1 cellular context compared by ENCODE assay signal in the genomic region with DNA sequence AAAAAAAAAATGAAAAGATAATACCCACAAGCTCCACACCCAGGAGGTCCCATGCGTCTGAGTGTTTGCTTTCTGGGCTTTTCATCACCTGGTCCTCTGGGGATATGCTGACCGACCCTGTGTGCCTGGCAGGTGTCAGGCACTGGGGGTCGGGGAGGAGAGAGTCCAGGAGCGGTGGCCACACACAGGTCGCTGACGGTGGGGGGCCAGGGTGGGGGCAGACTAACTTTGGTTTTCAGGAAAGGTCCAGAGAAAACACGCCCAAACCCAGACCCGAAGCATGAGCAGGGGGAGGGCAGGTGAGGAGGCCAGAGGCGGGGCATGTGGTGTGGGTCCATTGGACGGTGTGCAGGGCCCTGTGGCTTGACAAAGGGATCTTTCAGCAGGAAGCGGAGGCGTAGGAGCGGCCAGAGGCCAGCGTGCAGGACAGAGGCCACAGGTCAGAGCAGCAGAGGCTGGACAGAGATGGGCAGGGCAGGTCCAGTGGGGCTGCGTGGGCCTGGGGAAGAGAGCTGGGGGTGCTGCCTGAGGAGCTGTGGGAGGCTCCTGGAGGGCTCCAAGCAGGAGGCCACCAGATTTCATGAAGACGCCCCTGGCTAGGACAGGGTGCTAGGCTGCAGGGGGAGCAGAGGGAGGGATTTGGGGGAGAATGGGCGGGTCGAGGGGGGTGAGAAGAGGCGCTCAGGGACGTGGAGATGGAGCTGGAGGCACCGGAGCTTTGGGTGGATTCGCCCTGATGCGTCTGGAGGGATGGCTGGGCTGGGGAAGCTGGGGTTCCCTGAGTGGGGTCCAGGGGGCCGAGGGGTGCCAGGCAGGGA.
TF ChIP-seq lines count a peak whose summit lies in the region.

No MANE protein-coding gene starts in this region.

TF ChIP-seq in HepG2, 621 proteins besides CTCF, POLR2A, EP300 and RAD21 (continued from another document and continues in another):
- TF ChIP-seq, protein P1, sequence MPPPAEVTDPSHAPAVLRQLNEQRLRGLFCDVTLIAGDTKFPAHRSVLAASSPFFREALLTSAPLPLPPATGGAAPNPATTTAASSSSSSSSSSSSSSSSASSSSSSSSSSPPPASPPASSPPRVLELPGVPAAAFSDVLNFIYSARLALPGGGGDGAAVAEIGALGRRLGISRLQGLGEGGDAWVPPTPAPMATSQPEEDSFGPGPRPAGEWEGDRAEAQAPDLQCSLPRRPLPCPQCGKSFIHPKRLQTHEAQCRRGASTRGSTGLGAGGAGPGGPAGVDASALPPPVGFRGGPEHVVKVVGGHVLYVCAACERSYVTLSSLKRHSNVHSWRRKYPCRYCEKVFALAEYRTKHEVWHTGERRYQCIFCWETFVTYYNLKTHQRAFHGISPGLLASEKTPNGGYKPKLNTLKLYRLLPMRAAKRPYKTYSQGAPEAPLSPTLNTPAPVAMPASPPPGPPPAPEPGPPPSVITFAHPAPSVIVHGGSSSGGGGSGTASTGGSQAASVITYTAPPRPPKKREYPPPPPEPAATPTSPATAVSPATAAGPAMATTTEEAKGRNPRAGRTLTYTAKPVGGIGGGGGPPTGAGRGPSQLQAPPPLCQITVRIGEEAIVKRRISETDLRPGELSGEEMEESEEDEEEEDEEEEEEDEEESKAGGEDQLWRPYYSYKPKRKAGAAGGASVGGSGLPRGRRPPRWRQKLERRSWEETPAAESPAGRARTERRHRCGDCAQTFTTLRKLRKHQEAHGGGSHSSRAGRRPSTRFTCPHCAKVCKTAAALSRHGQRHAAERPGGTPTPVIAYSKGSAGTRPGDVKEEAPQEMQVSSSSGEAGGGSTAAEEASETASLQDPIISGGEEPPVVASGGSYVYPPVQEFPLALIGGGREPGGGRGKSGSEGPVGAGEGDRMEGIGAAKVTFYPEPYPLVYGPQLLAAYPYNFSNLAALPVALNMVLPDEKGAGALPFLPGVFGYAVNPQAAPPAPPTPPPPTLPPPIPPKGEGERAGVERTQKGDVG (CRISPR knock-in tag; IDR thresholded peaks at IDR 0.05; ENCODE audit: borderline replicate concordance): peak; percentile 63; the same call in 1 of the 2 replicates
- peak; percentile 26; the same call in 1 of the 2 replicates for TF ChIP-seq NCOA2 (CRISPR knock-in tag; IDR thresholded peaks at IDR 0.05)
- TF ChIP-seq, protein P2, sequence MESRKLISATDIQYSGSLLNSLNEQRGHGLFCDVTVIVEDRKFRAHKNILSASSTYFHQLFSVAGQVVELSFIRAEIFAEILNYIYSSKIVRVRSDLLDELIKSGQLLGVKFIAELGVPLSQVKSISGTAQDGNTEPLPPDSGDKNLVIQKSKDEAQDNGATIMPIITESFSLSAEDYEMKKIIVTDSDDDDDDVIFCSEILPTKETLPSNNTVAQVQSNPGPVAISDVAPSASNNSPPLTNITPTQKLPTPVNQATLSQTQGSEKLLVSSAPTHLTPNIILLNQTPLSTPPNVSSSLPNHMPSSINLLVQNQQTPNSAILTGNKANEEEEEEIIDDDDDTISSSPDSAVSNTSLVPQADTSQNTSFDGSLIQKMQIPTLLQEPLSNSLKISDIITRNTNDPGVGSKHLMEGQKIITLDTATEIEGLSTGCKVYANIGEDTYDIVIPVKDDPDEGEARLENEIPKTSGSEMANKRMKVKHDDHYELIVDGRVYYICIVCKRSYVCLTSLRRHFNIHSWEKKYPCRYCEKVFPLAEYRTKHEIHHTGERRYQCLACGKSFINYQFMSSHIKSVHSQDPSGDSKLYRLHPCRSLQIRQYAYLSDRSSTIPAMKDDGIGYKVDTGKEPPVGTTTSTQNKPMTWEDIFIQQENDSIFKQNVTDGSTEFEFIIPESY (CRISPR knock-in tag; IDR thresholded peaks at IDR 0.05): no peak
- TF ChIP-seq PHF8 (CRISPR knock-in tag; IDR thresholded peaks at IDR 0.05): peak; percentile 38; the same call in 1 of the 2 replicates
- TF ChIP-seq ZNF446 (CRISPR knock-in tag; IDR thresholded peaks at IDR 0.05): 0 out of 2 replicates have a peak, but pooled peaks have one; percentile 42
- 0 out of 2 replicates have a peak, but pooled peaks have one; percentile 26 for TF ChIP-seq ZNF546 (CRISPR knock-in tag; conservative IDR thresholded peaks at IDR 0.05)
- TF ChIP-seq ZNF235 (CRISPR knock-in tag; IDR thresholded peaks at IDR 0.05; ENCODE audit: borderline replicate concordance): no peak
- TF ChIP-seq ZC3H13 (CRISPR knock-in tag; IDR thresholded peaks at IDR 0.05): no peak; the same call in 1 of the 2 replicates
- TF ChIP-seq POGZ (CRISPR knock-in tag; IDR thresholded peaks at IDR 0.05): 0 out of 2 replicates have a peak, but pooled peaks have one; percentile 26
- peak; percentile 17 for TF ChIP-seq SKI (IDR thresholded peaks at IDR 0.05; ENCODE audit: partially characterized antibody)
- no peak for TF ChIP-seq IKZF1 (IDR thresholded peaks at IDR 0.05)
- TF ChIP-seq KAT7 (CRISPR knock-in tag; IDR thresholded peaks at IDR 0.05; ENCODE audit: borderline replicate concordance): no peak; the same call in 1 of the 2 replicates
- TF ChIP-seq ZNF44 (CRISPR knock-in tag; IDR thresholded peaks at IDR 0.05): peak; percentile 59
- TF ChIP-seq KDM5A (IDR thresholded peaks at IDR 0.05; ENCODE audit: borderline replicate concordance, low read length): no peak
- TF ChIP-seq MLLT10 (CRISPR knock-in tag; IDR thresholded peaks at IDR 0.05): no peak
- TF ChIP-seq, protein P3, sequence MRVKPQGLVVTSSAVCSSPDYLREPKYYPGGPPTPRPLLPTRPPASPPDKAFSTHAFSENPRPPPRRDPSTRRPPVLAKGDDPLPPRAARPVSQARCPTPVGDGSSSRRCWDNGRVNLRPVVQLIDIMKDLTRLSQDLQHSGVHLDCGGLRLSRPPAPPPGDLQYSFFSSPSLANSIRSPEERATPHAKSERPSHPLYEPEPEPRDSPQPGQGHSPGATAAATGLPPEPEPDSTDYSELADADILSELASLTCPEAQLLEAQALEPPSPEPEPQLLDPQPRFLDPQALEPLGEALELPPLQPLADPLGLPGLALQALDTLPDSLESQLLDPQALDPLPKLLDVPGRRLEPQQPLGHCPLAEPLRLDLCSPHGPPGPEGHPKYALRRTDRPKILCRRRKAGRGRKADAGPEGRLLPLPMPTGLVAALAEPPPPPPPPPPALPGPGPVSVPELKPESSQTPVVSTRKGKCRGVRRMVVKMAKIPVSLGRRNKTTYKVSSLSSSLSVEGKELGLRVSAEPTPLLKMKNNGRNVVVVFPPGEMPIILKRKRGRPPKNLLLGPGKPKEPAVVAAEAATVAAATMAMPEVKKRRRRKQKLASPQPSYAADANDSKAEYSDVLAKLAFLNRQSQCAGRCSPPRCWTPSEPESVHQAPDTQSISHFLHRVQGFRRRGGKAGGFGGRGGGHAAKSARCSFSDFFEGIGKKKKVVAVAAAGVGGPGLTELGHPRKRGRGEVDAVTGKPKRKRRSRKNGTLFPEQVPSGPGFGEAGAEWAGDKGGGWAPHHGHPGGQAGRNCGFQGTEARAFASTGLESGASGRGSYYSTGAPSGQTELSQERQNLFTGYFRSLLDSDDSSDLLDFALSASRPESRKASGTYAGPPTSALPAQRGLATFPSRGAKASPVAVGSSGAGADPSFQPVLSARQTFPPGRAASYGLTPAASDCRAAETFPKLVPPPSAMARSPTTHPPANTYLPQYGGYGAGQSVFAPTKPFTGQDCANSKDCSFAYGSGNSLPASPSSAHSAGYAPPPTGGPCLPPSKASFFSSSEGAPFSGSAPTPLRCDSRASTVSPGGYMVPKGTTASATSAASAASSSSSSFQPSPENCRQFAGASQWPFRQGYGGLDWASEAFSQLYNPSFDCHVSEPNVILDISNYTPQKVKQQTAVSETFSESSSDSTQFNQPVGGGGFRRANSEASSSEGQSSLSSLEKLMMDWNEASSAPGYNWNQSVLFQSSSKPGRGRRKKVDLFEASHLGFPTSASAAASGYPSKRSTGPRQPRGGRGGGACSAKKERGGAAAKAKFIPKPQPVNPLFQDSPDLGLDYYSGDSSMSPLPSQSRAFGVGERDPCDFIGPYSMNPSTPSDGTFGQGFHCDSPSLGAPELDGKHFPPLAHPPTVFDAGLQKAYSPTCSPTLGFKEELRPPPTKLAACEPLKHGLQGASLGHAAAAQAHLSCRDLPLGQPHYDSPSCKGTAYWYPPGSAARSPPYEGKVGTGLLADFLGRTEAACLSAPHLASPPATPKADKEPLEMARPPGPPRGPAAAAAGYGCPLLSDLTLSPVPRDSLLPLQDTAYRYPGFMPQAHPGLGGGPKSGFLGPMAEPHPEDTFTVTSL (CRISPR knock-in tag; IDR thresholded peaks at IDR 0.05; ENCODE audit: borderline replicate concordance): no peak
- TF ChIP-seq PHF21A (CRISPR knock-in tag; IDR thresholded peaks at IDR 0.05): peak; percentile 89
- TF ChIP-seq ZKSCAN8 (CRISPR knock-in tag; IDR thresholded peaks at IDR 0.05; ENCODE audit: borderline replicate concordance): no peak
- TF ChIP-seq ZNF326 (CRISPR knock-in tag; IDR thresholded peaks at IDR 0.05; ENCODE audit: borderline replicate concordance): no peak
- 0 out of 2 replicates have a peak, but pooled peaks have one; percentile 53 for TF ChIP-seq PAWR (CRISPR knock-in tag; IDR thresholded peaks at IDR 0.05; ENCODE audit: borderline replicate concordance)
- TF ChIP-seq ZNF607 (CRISPR knock-in tag; IDR thresholded peaks at IDR 0.05; ENCODE audit: borderline replicate concordance): 0 out of 2 replicates have a peak, but pooled peaks have one; percentile 46
- TF ChIP-seq NONO (IDR thresholded peaks at IDR 0.05): no peak
- TF ChIP-seq NONO (CRISPR knock-in tag; conservative IDR thresholded peaks at IDR 0.05): peak; percentile 77; the same call in 1 of the 2 replicates
- TF ChIP-seq, protein P4, sequence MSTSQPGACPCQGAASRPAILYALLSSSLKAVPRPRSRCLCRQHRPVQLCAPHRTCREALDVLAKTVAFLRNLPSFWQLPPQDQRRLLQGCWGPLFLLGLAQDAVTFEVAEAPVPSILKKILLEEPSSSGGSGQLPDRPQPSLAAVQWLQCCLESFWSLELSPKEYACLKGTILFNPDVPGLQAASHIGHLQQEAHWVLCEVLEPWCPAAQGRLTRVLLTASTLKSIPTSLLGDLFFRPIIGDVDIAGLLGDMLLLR (CRISPR knock-in tag; IDR thresholded peaks at IDR 0.05): peak; percentile 80; the same call in 1 of the 2 replicates
- TF ChIP-seq TOPORS (CRISPR knock-in tag; IDR thresholded peaks at IDR 0.05): no peak
- no peak for TF ChIP-seq CCAR2 (optimal IDR thresholded peaks at IDR 0.05; ENCODE audit: low read depth, low read length)
- TF ChIP-seq ZNF777 (CRISPR knock-in tag; IDR thresholded peaks at IDR 0.05): no peak; the same call in 1 of the 2 replicates
- TF ChIP-seq HDAC2 (CRISPR knock-in tag; IDR thresholded peaks at IDR 0.05): peak; percentile 84
- TF ChIP-seq, protein P5, sequence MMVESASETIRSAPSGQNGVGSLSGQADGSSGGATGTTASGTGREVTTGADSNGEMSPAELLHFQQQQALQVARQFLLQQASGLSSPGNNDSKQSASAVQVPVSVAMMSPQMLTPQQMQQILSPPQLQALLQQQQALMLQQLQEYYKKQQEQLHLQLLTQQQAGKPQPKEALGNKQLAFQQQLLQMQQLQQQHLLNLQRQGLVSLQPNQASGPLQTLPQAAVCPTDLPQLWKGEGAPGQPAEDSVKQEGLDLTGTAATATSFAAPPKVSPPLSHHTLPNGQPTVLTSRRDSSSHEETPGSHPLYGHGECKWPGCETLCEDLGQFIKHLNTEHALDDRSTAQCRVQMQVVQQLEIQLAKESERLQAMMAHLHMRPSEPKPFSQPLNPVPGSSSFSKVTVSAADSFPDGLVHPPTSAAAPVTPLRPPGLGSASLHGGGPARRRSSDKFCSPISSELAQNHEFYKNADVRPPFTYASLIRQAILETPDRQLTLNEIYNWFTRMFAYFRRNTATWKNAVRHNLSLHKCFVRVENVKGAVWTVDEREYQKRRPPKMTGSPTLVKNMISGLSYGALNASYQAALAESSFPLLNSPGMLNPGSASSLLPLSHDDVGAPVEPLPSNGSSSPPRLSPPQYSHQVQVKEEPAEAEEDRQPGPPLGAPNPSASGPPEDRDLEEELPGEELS (CRISPR knock-in tag; IDR thresholded peaks at IDR 0.05): peak; percentile 40
- no peak for TF ChIP-seq EZH2 (conservative IDR thresholded peaks at IDR 0.05; ENCODE audit: low read depth, low read length)
- TF ChIP-seq CEBPG (CRISPR knock-in tag; IDR thresholded peaks at IDR 0.05): no peak; the same call in 1 of the 2 replicates
- TF ChIP-seq MZF1 (CRISPR knock-in tag; IDR thresholded peaks at IDR 0.05; ENCODE audit: borderline replicate concordance): no peak
- no peak for TF ChIP-seq ZNF12 (CRISPR knock-in tag; IDR thresholded peaks at IDR 0.05)
- no peak for TF ChIP-seq KMT2B (CRISPR knock-in tag; IDR thresholded peaks at IDR 0.05)
- TF ChIP-seq, protein P6, sequence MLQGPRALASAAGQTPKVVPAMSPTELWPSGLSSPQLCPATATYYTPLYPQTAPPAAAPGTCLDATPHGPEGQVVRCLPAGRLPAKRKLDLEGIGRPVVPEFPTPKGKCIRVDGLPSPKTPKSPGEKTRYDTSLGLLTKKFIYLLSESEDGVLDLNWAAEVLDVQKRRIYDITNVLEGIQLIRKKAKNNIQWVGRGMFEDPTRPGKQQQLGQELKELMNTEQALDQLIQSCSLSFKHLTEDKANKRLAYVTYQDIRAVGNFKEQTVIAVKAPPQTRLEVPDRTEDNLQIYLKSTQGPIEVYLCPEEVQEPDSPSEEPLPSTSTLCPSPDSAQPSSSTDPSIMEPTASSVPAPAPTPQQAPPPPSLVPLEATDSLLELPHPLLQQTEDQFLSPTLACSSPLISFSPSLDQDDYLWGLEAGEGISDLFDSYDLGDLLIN (CRISPR knock-in tag; IDR thresholded peaks at IDR 0.05; ENCODE audit: borderline replicate concordance): 0 out of 2 replicates have a peak, but pooled peaks have one; percentile 46
- TF ChIP-seq RBM22 (optimal IDR thresholded peaks at IDR 0.05; ENCODE audit: low read length): no peak
- TF ChIP-seq NFRKB (IDR thresholded peaks at IDR 0.05): no peak
- peak; percentile 76; the same call in 1 of the 3 replicates for TF ChIP-seq MXI1 (IDR thresholded peaks at IDR 0.05; ENCODE audit: borderline replicate concordance, low read depth, low read length)
- TF ChIP-seq, protein P7, sequence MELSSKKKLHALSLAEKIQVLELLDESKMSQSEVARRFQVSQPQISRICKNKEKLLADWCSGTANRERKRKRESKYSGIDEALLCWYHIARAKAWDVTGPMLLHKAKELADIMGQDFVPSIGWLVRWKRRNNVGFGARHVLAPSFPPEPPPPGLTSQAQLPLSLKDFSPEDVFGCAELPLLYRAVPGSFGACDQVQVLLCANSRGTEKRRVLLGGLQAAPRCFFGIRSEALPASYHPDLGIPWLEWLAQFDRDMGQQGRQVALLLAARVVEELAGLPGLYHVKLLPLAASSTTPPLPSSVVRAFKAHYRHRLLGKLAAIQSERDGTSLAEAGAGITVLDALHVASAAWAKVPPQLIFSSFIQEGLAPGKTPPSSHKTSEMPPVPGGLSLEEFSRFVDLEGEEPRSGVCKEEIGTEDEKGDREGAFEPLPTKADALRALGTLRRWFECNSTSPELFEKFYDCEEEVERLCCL (CRISPR knock-in tag; IDR thresholded peaks at IDR 0.05; ENCODE audit: borderline replicate concordance): no peak
- TF ChIP-seq YEATS2 (CRISPR knock-in tag; IDR thresholded peaks at IDR 0.05; ENCODE audit: borderline replicate concordance): 0 out of 2 replicates have a peak, but pooled peaks have one; percentile 13
- TF ChIP-seq, protein P8, sequence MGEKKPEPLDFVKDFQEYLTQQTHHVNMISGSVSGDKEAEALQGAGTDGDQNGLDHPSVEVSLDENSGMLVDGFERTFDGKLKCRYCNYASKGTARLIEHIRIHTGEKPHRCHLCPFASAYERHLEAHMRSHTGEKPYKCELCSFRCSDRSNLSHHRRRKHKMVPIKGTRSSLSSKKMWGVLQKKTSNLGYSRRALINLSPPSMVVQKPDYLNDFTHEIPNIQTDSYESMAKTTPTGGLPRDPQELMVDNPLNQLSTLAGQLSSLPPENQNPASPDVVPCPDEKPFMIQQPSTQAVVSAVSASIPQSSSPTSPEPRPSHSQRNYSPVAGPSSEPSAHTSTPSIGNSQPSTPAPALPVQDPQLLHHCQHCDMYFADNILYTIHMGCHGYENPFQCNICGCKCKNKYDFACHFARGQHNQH (CRISPR knock-in tag; IDR thresholded peaks at IDR 0.05): 0 out of 2 replicates have a peak, but pooled peaks have one; percentile 6
- no peak for TF ChIP-seq ZNF850 (CRISPR knock-in tag; conservative IDR thresholded peaks at IDR 0.05)
- no peak for TF ChIP-seq CBFB (CRISPR knock-in tag; IDR thresholded peaks at IDR 0.05)
- TF ChIP-seq TCF7L2 (IDR thresholded peaks at IDR 0.05; ENCODE audit: low read depth, low read length): no peak
